8 cellular contexts compared by ENCODE assay signal in genomic region chr9:104386425-104387069, GRCh38.
A peak's percentile ranks its signal among the peaks of the same experiment; 100 is the strongest.
DNase-seq lines count a peak whose midpoint lies in the region; ATAC-seq and TF ChIP-seq lines count a peak whose summit lies in the region.

No MANE protein-coding gene starts in this region.

- H3K79me1 ChIP-seq in H9 (ENCODE audit: insufficient read depth, low read depth, low read length, poor library complexity, severe bottlenecking): no peaks in the 10 kb centered on the region

- TF ChIP-seq CTCF in GM10266 (IDR thresholded peaks at IDR 0.05; ENCODE audit: control insufficient read depth, insufficient read depth, low read depth, missing control alignments): peak; percentile 61
- peak; percentile 92 for TF ChIP-seq CTCF in H9 (conservative IDR thresholded peaks at IDR 0.05)
- peak; percentile 87 for TF ChIP-seq CTCF in SK-N-SH (IDR thresholded peaks at IDR 0.05)
- peak; percentile 67 for TF ChIP-seq CTCF in glutamatergic neuron (IDR thresholded peaks at IDR 0.05; ENCODE audit: partially characterized antibody, unreplicated experiment)
- TF ChIP-seq CTCF in tibial nerve (IDR thresholded peaks at IDR 0.05): peak; percentile 27 to 57 (median 31)
- TF ChIP-seq CTCF in gastrocnemius medialis (IDR thresholded peaks at IDR 0.05 in 4 of 5, conservative IDR thresholded peaks at IDR 0.05 in 1 of 5): peak in 2 of 5 experiments; percentile 29 to 41

- H3K79me2 ChIP-seq in H9 (ENCODE audit: insufficient read depth, low read length) (no peaks in the 10 kb centered on the region), SK-N-SH (ENCODE audit: insufficient read depth) (no peaks in the 10 kb centered on the region)

- H2BK5ac ChIP-seq in H9 (ENCODE audit: insufficient read length, low read length): no peak overlapping the region

- no peak overlapping the region for H3T11ph ChIP-seq in H9 (ENCODE audit: low read length)

- no peak overlapping the region for H3K56ac ChIP-seq in H9 (ENCODE audit: insufficient read length, low read depth, low read length)

- H2BK15ac ChIP-seq in H9 (ENCODE audit: low read depth, low read length): no peak overlapping the region

- H3K4me1 ChIP-seq in H9 (ENCODE audit: insufficient read depth, low read length) (no peaks in the 10 kb centered on the region), SK-N-SH (ENCODE audit: control insufficient read depth in 1 of 2, insufficient read depth in 2 of 2, low read depth in 1 of 2, low read length in 1 of 2) (no peaks in the 10 kb centered on the region; a peak in 1 of 4 replicates), tibial nerve (no peaks in the 10 kb centered on the region), gastrocnemius medialis (no peaks in the 10 kb centered on the region)

- H3K4me3 ChIP-seq in SK-N-SH (ENCODE audit: low read depth in 2 of 2, low read length in 1 of 2) (no peak overlapping the region; a peak in 1 of 4 replicates), tibial nerve (no peak overlapping the region), gastrocnemius medialis (no peak overlapping the region)

- H3K36me3 Mint-ChIP-seq in H9 (ENCODE audit: insufficient read depth in 1 of 3, low read depth in 3 of 3): no peaks in the 10 kb centered on the region
- no peaks in the 10 kb centered on the region for H3K36me3 Mint-ChIP-seq in glutamatergic neuron (ENCODE audit: unreplicated experiment)
- H3K36me3 Mint-ChIP-seq in activated CD4-positive, alpha-beta T cell treated with anti-CD3 and anti-CD28 coated beads for 36 hours (ENCODE audit: low read depth): no peaks in the 10 kb centered on the region

- H3K27me3 Mint-ChIP-seq in H9 (ENCODE audit: low read depth): no peaks in the 10 kb centered on the region
- H3K27me3 Mint-ChIP-seq in glutamatergic neuron (ENCODE audit: unreplicated experiment): no peaks in the 10 kb centered on the region
- H3K27me3 Mint-ChIP-seq in activated CD4-positive, alpha-beta T cell treated with anti-CD3 and anti-CD28 coated beads for 36 hours: peaks cover 4% of the 10 kb centered on the region

- no CpG with 5 or more reads among the region's 1 CpG for WGBS in H9 (ENCODE audit: extremely low coverage, insufficient read length, low lambda C conversion rate)
- WGBS in SK-N-SH (ENCODE audit: low lambda C conversion rate): 0% methylated on average over 1 of the region's 1 CpG
- 3 to 8% methylated on average over 1 of the region's 1 CpG for WGBS in tibial nerve, 2 donors

- H4K5ac ChIP-seq in H9 (ENCODE audit: insufficient read length, low read depth, low read length): no peak overlapping the region

- H3K9ac ChIP-seq in H9 (ENCODE audit: extremely low read depth, insufficient read length, low read length) (no peak overlapping the region), SK-N-SH (no peak overlapping the region)

- peaks cover 5% of the 10 kb centered on the region for H3F3A ChIP-seq in SK-N-SH (replicated peaks; ENCODE audit: insufficient read depth)

- H4K20me1 ChIP-seq in H9 (ENCODE audit: control insufficient read depth, insufficient read depth, insufficient read length) (no peaks in the 10 kb centered on the region), SK-N-SH (ENCODE audit: insufficient read depth) (no peaks in the 10 kb centered on the region)

- no peak overlapping the region for H3K18ac ChIP-seq in H9 (ENCODE audit: insufficient read length, low read depth, low read length)

- H3K23me2 ChIP-seq in H9 (ENCODE audit: insufficient read length, low read depth, low read length, poor library complexity, severe bottlenecking): no peaks in the 10 kb centered on the region

- no peak overlapping the region for H2AK5ac ChIP-seq in H9 (ENCODE audit: insufficient read length, low read length)

- no peak overlapping the region for H3K14ac ChIP-seq in H9 (ENCODE audit: insufficient read depth, low read length)

- H3K9me3 ChIP-seq in H9 (ENCODE audit: control insufficient read depth, low read depth, low read length) (no peaks in the 10 kb centered on the region), SK-N-SH (no peaks in the 10 kb centered on the region), tibial nerve (no peaks in the 10 kb centered on the region), gastrocnemius medialis (no peaks in the 10 kb centered on the region)

- intact Hi-C loops in gastrocnemius medialis (cut with DNase I; ENCODE audit: low total_unique reads): no loop called here
- intact Hi-C loops in activated CD4-positive, alpha-beta T cell treated with anti-CD3 and anti-CD28 coated beads for 36 hours (cut with DNase I, micrococcal nuclease): loop anchor here (5.0 to 10.0 kb wide), 4 partner anchors 212 to 989 kb away; partner anchors contain the start of gene NIPSNAP3A (in 1 of the 2)

- H3K27me3 ChIP-seq in H9 (ENCODE audit: insufficient read depth, low read length) (no peaks in the 10 kb centered on the region), SK-N-SH (ENCODE audit: insufficient read depth) (no peaks in the 10 kb centered on the region), tibial nerve (no peaks in the 10 kb centered on the region), gastrocnemius medialis (no peaks in the 10 kb centered on the region)

- CTCF ChIA-PET in SK-N-SH (lab: Yijun Ruan, JAX): interaction anchor here (0.6 to 2.0 kb wide), 21 partner anchors 10 to 1588 kb away, joined by 3 to 17 read pairs (median 3); no protein-coding TSS in a partner anchor
- CTCF ChIA-PET in activated CD4-positive, alpha-beta T cell treated with anti-CD3 and anti-CD28 coated beads for 36 hours (lab: Charles Lee): interaction anchor here (0.8 to 1.5 kb wide), 3 partner anchors 22 to 48 kb away, joined by 3 to 4 read pairs (median 3); no protein-coding TSS in a partner anchor

- H3K9me2 ChIP-seq in SK-N-SH: no peaks in the 10 kb centered on the region

- H3K9me3 Mint-ChIP-seq in H9 (no peaks in the 10 kb centered on the region), glutamatergic neuron (ENCODE audit: unreplicated experiment) (no peaks in the 10 kb centered on the region)
- H3K9me3 Mint-ChIP-seq in activated CD4-positive, alpha-beta T cell treated with anti-CD3 and anti-CD28 coated beads for 36 hours (ENCODE audit: low read depth): no peaks in the 10 kb centered on the region

- H3K23ac ChIP-seq in H9 (ENCODE audit: insufficient read length, low read depth, low read length): no peak overlapping the region

- H2AFZ ChIP-seq in H9 (ENCODE audit: low read length) (no peak overlapping the region), SK-N-SH (ENCODE audit: low read depth) (no peak overlapping the region)

- H3K4me3 Mint-ChIP-seq in H9 (no peak overlapping the region), glutamatergic neuron (ENCODE audit: unreplicated experiment) (no peak overlapping the region)
- H3K4me3 Mint-ChIP-seq in activated CD4-positive, alpha-beta T cell treated with anti-CD3 and anti-CD28 coated beads for 36 hours: no peak overlapping the region

- DNase-seq in GM10266 (ENCODE audit: extremely low spot score): no peak
- no peak for DNase-seq in H9
- DNase-seq in NCI-H1048 (lab: John Stamatoyannopoulos, UW): peak; percentile 18
- DNase-seq in SK-N-SH: peak; percentile 41
- DNase-seq in glutamatergic neuron: no peak
- DNase-seq in tibial nerve (ENCODE audit: low spot score in 2 of 2): no peak
- DNase-seq in gastrocnemius medialis: no peak
- DNase-seq in activated CD4-positive, alpha-beta T cell treated with anti-CD3 and anti-CD28 coated beads for 36 hours: no peak

- no peak overlapping the region for H2BK20ac ChIP-seq in H9 (ENCODE audit: low read depth, low read length, poor library complexity, severe bottlenecking)

- H4K8ac ChIP-seq in H9 (replicated peaks; ENCODE audit: insufficient read length, low read depth, low read length): no peak overlapping the region

- no peak overlapping the region for H3K4ac ChIP-seq in H9 (ENCODE audit: low read depth, low read length)

- H3K36me3 ChIP-seq in SK-N-SH (replicated peaks in 1 of 2; ENCODE audit: control insufficient read depth in 1 of 2, insufficient read depth in 2 of 2, low read length in 1 of 2) (no peaks in the 10 kb centered on the region), tibial nerve (no peaks in the 10 kb centered on the region), gastrocnemius medialis (no peaks in the 10 kb centered on the region)

- POLR2A ChIA-PET in SK-N-SH (lab: Yijun Ruan, JAX): no interaction called here
- POLR2A ChIA-PET in activated CD4-positive, alpha-beta T cell treated with anti-CD3 and anti-CD28 coated beads for 36 hours (lab: Charles Lee): no interaction called here

- H3K27ac ChIP-seq in H9 (ENCODE audit: insufficient read length, low read depth, low read length): no peak overlapping the region
- no peak overlapping the region for H3K27ac ChIP-seq in SK-N-SH (ENCODE audit: low read depth in 2 of 2, low read length in 1 of 2)
- no peak overlapping the region for H3K27ac ChIP-seq in tibial nerve
- H3K27ac ChIP-seq in gastrocnemius medialis: no peak overlapping the region

- H4K91ac ChIP-seq in H9 (ENCODE audit: insufficient read length, low read depth, low read length): no peak overlapping the region

- H3K4me2 ChIP-seq in H9 (ENCODE audit: insufficient read depth, insufficient read length, low read length) (no peak overlapping the region), SK-N-SH (no peak overlapping the region)

- H3K27ac Mint-ChIP-seq in H9 (no peak overlapping the region), glutamatergic neuron (ENCODE audit: unreplicated experiment) (no peak overlapping the region)
- H3K27ac Mint-ChIP-seq in activated CD4-positive, alpha-beta T cell treated with anti-CD3 and anti-CD28 coated beads for 36 hours: no peak overlapping the region

- H2BK120ac ChIP-seq in H9 (ENCODE audit: low read depth, low read length, poor library complexity, severe bottlenecking): no peak overlapping the region

- H3K4me1 Mint-ChIP-seq in H9 (peaks cover 11 to 15% of the 10 kb centered on the region in 2 experiments), glutamatergic neuron (ENCODE audit: low read depth, unreplicated experiment) (peaks cover 8% of the 10 kb centered on the region)
- H3K4me1 Mint-ChIP-seq in activated CD4-positive, alpha-beta T cell treated with anti-CD3 and anti-CD28 coated beads for 36 hours: no peaks in the 10 kb centered on the region

- peak; percentile 78 for TF ChIP-seq RAD21 in SK-N-SH (IDR thresholded peaks at IDR 0.05; ENCODE audit: low read length)

- no peak overlapping the region for H2BK12ac ChIP-seq in H9 (ENCODE audit: insufficient read length, low read depth, low read length)

- no peak for TF ChIP-seq EP300 in SK-N-SH (IDR thresholded peaks at IDR 0.05; ENCODE audit: borderline replicate concordance in 1 of 2, low read depth in 1 of 2, low read length in 1 of 2)
- no peak for TF ChIP-seq EP300 in tibial nerve (IDR thresholded peaks at IDR 0.05)

- TF ChIP-seq POLR2A in tibial nerve (IDR thresholded peaks at IDR 0.05): no peak
- TF ChIP-seq POLR2A in gastrocnemius medialis (IDR thresholded peaks at IDR 0.05): no peak

- ATAC-seq in gastrocnemius medialis: no peak
- no peak for ATAC-seq in activated CD4-positive, alpha-beta T cell treated with anti-CD3 and anti-CD28 coated beads for 36 hours

- in situ Hi-C loops in gastrocnemius medialis (cut with MboI; ENCODE audit: low sequenced_read_pairs in 4 of 4): no loop called here

TF ChIP-seq in SK-N-SH, 30 proteins besides CTCF, POLR2A, EP300 and RAD21:
- TF ChIP-seq SIN3A (IDR thresholded peaks at IDR 0.05; ENCODE audit: borderline replicate concordance, low read depth, low read length) (no peak), SMC3 (IDR thresholded peaks at IDR 0.05; ENCODE audit: low read depth, low read length) (peak; percentile 76)
TF ChIP-seq in SK-N-SH: peak in this region for 1.

Comparison
In these comparisons a context has a peak if more than half of its experiments do, and no peak if none do; other contexts are left out.
1. DNase-seq: peak in NCI-H1048 (single experiment) and SK-N-SH (single experiment); none in GM10266 (single experiment), H9 (single experiment), glutamatergic neuron (single experiment), tibial nerve (0 of 2), gastrocnemius medialis (0 of 2) and activated CD4-positive, alpha-beta T cell treated with anti-CD3 and anti-CD28 coated beads for 36 hours (single experiment).